ENCODE assay signal across 16 cellular contexts in genomic region chr2:128285329-128285931, GRCh38. TPM values are rescaled to one million over a fixed set of nuclear protein-coding genes. Genes with fewer than 3 reads are reported as not detected.
DNase-seq lines count a peak whose midpoint lies in the region; ATAC-seq and TF ChIP-seq lines count a peak whose summit lies in the region.
"Had no signal": no experiment of that assay in that cellular context is flagged by ENCODE, and none has a peak within 500 bp of the region (broad histone marks: within the 10 kb centered on the region; RNA-seq: fewer than 3 reads in every experiment).

No MANE protein-coding gene starts in this region.

- H2BK12ac ChIP-seq in H9 (ENCODE audit: insufficient read length, low read depth, low read length) (no peak overlapping the region), neuronal stem cell (ENCODE audit: low read length) (peak overlapping the region; percentile 66)

- H3K36me3 ChIP-seq in WERI-Rb-1 = peaks cover 37% of the 10 kb centered on the region
- H3K36me3 ChIP-seq in neuronal stem cell (replicated peaks in 1 of 2; ENCODE audit: control insufficient read depth in 2 of 2, insufficient read depth in 2 of 2, low read length in 2 of 2) = peaks cover 7 to 89% of the 10 kb centered on the region in 2 donors
- H3K36me3 ChIP-seq: HAP-1 had no signal

- peak overlapping the region in 1 of 3 experiments; percentile 82; a peak in 3 of 7 replicates for H3K27ac Mint-ChIP-seq in H9
- no peak overlapping the region for H3K27ac Mint-ChIP-seq in nephron progenitor cell
- no peak overlapping the region for H3K27ac Mint-ChIP-seq in type B pancreatic cell

- H3K4ac ChIP-seq in H9 (ENCODE audit: low read depth, low read length) (no peak overlapping the region; the same call in 1 of the 2 replicates), neuronal stem cell (ENCODE audit: low read length) (no peak overlapping the region)

- H3K9me3 ChIP-seq in H9 (ENCODE audit: control insufficient read depth, low read depth, low read length) (no peaks in the 10 kb centered on the region), WERI-Rb-1 (ENCODE audit: severe bottlenecking) (no peaks in the 10 kb centered on the region), right cardiac atrium (ENCODE audit: control insufficient read depth, low read length) (no peaks in the 10 kb centered on the region), neuronal stem cell (replicated peaks in 1 of 2; ENCODE audit: control insufficient read depth in 2 of 2, insufficient read depth in 1 of 2, low read depth in 1 of 2, low read length in 2 of 2) (no peaks in the 10 kb centered on the region)
- H3K9me3 ChIP-seq: HAP-1, Peyer's patch had no signal

- no peak overlapping the region for H3K23ac ChIP-seq in H9 (ENCODE audit: insufficient read length, low read depth, low read length)
- peak overlapping the region; percentile 86 for H3K23ac ChIP-seq in neuronal stem cell (ENCODE audit: low read depth, low read length, poor library complexity)

- no peak overlapping the region for H3K18ac ChIP-seq in H9 (ENCODE audit: insufficient read length, low read depth, low read length)
- H3K18ac ChIP-seq in neuronal stem cell (ENCODE audit: low read length) = peak overlapping the region; percentile 77

- no peaks in the 10 kb centered on the region for H3K27me3 Mint-ChIP-seq in H9 (ENCODE audit: low read depth)
- peaks cover 7% of the 10 kb centered on the region for H3K27me3 Mint-ChIP-seq in nephron progenitor cell (ENCODE audit: low read depth, poor library complexity)
- no peaks in the 10 kb centered on the region for H3K27me3 Mint-ChIP-seq in type B pancreatic cell

- no peak overlapping the region for H2BK20ac ChIP-seq in H9 (ENCODE audit: low read depth, low read length, poor library complexity, severe bottlenecking)

- TF ChIP-seq CTCF in H9 (conservative IDR thresholded peaks at IDR 0.05) = no peak
- no peak for TF ChIP-seq CTCF in WERI-Rb-1 (IDR thresholded peaks at IDR 0.05; ENCODE audit: low read depth, low read length)
- no peak for TF ChIP-seq CTCF in nephron progenitor cell (IDR thresholded peaks at IDR 0.05)
- TF ChIP-seq CTCF in type B pancreatic cell (conservative IDR thresholded peaks at IDR 0.05) = no peak

- H3K9me3 Mint-ChIP-seq in H9 = no peaks in the 10 kb centered on the region
- H3K9me3 Mint-ChIP-seq in nephron progenitor cell = peaks cover 3% of the 10 kb centered on the region
- no peaks in the 10 kb centered on the region for H3K9me3 Mint-ChIP-seq in type B pancreatic cell

- H2BK5ac ChIP-seq in H9 (ENCODE audit: insufficient read length, low read length) = no peak overlapping the region
- peak overlapping the region; percentile 82 for H2BK5ac ChIP-seq in neuronal stem cell (ENCODE audit: low read length)

- H3K14ac ChIP-seq in H9 (ENCODE audit: insufficient read depth, low read length) = peak overlapping the region; percentile 50; the same call in 1 of the 2 replicates
- H3K14ac ChIP-seq in neuronal stem cell (ENCODE audit: low read length) = peak overlapping the region; percentile 47

- H2AK5ac ChIP-seq in H9 (ENCODE audit: insufficient read length, low read length) (no peak overlapping the region), neuronal stem cell (ENCODE audit: low read depth, low read length) (no peak overlapping the region)

- H3K9ac ChIP-seq in H9 (ENCODE audit: extremely low read depth, insufficient read length, low read length) (no peak overlapping the region), neuronal stem cell (ENCODE audit: low read depth, low read length, poor library complexity) (peak overlapping the region; percentile 72)

- DNase-seq in H9 (no peak), WERI-Rb-1 (no peak), right cardiac atrium (peak; percentile 5 to 43 (median 29)), neuronal stem cell (ENCODE audit: low spot score) (no peak), nephron progenitor cell (no peak), SIG-M5 (lab: John Stamatoyannopoulos, UW) (no peak), type B pancreatic cell (ENCODE audit: extremely low spot score, unreplicated experiment) (no peak)
- DNase-seq: COR-L47, NCI-H1105, NCI-H1694 treated with DMSO at 0.1 percent for 48 hours, NCI-H2107, NCI-H2227 treated with DMSO at 0.1 percent for 48 hours, Peyer's patch had no signal

- H4K20me1 ChIP-seq in H9 (ENCODE audit: control insufficient read depth, insufficient read depth, insufficient read length) = no peaks in the 10 kb centered on the region

- no peak overlapping the region for H4K91ac ChIP-seq in H9 (ENCODE audit: insufficient read length, low read depth, low read length)
- H4K91ac ChIP-seq in neuronal stem cell (ENCODE audit: low read depth, low read length, poor library complexity) = no peak overlapping the region

- no peak overlapping the region for H2AFZ ChIP-seq in H9 (ENCODE audit: low read length)
- no peak overlapping the region for H2AFZ ChIP-seq in neuronal stem cell (ENCODE audit: low read length)

- H3K36me3 Mint-ChIP-seq in H9 (ENCODE audit: insufficient read depth in 1 of 3, low read depth in 3 of 3) (peaks cover 7 to 17% (median 12%) of the 10 kb centered on the region in 3 experiments; a peak in 6 of 7 replicates), nephron progenitor cell (ENCODE audit: low read depth) (peaks cover 8% of the 10 kb centered on the region), type B pancreatic cell (peaks cover 3% of the 10 kb centered on the region)

- no peak overlapping the region for H3K56ac ChIP-seq in H9 (ENCODE audit: insufficient read length, low read depth, low read length)

- H2BK120ac ChIP-seq in H9 (ENCODE audit: low read depth, low read length, poor library complexity, severe bottlenecking) (no peak overlapping the region), neuronal stem cell (ENCODE audit: low read depth, low read length) (no peak overlapping the region)

- H2BK15ac ChIP-seq in H9 (ENCODE audit: low read depth, low read length) (no peak overlapping the region), neuronal stem cell (ENCODE audit: low read length) (no peak overlapping the region)

- H3K27ac ChIP-seq in H9 (ENCODE audit: insufficient read length, low read depth, low read length) = no peak overlapping the region
- peak overlapping the region; percentile 56; the same call in 1 of the 2 replicates for H3K27ac ChIP-seq in WERI-Rb-1
- no peak overlapping the region for H3K27ac ChIP-seq in right cardiac atrium (ENCODE audit: low read length)
- H3K27ac ChIP-seq in neuronal stem cell (replicated peaks; ENCODE audit: low read length) = no peak overlapping the region
- H3K27ac ChIP-seq: HL-60, Peyer's patch had no signal

- H3K27me3 ChIP-seq in H9 (ENCODE audit: insufficient read depth, low read length) (no peaks in the 10 kb centered on the region), WERI-Rb-1 (ENCODE audit: insufficient read depth, low read depth, severe bottlenecking) (no peaks in the 10 kb centered on the region), right cardiac atrium (ENCODE audit: control insufficient read depth, insufficient read depth) (no peaks in the 10 kb centered on the region), neuronal stem cell (ENCODE audit: control insufficient read depth in 3 of 3, insufficient read depth in 3 of 3, low read depth in 1 of 3, low read length in 3 of 3) (no peaks in the 10 kb centered on the region)
- H3K27me3 ChIP-seq: Peyer's patch had no signal

- ATAC-seq in right cardiac atrium (no peak), HG03039 (IDR thresholded peaks at IDR 0.05; ENCODE audit: unreplicated experiment) (no peak)

- WGBS in H9 (ENCODE audit: extremely low coverage, insufficient read length, low lambda C conversion rate) = no CpG with 5 or more reads among the region's 12 CpGs
- WGBS in right cardiac atrium = 90% methylated on average over 12 of the region's 12 CpGs
- no CpG with 5 or more reads among the region's 12 CpGs for WGBS in neuronal stem cell (ENCODE audit: extremely low coverage in 2 of 2, insufficient read length in 2 of 2, insufficient replicate concordance in 1 of 2), 2 donors

- peaks cover 31 to 42% of the 10 kb centered on the region in 2 experiments for H3K4me1 Mint-ChIP-seq in H9
- H3K4me1 Mint-ChIP-seq in nephron progenitor cell = peaks cover 39% of the 10 kb centered on the region
- peaks cover 22% of the 10 kb centered on the region for H3K4me1 Mint-ChIP-seq in type B pancreatic cell (ENCODE audit: unreplicated experiment)

- H3K79me1 ChIP-seq in H9 (ENCODE audit: insufficient read depth, low read depth, low read length, poor library complexity, severe bottlenecking) (peaks cover 12% of the 10 kb centered on the region), neuronal stem cell (ENCODE audit: low read depth, low read length) (peaks cover 35% of the 10 kb centered on the region)

- H4K5ac ChIP-seq in H9 (ENCODE audit: insufficient read length, low read depth, low read length) = no peak overlapping the region

- H3K4me2 ChIP-seq in H9 (ENCODE audit: insufficient read depth, insufficient read length, low read length) (no peak overlapping the region), neuronal stem cell (ENCODE audit: insufficient read depth, low read length, poor library complexity, severe bottlenecking) (no peak overlapping the region)

- intact Hi-C loops in right cardiac atrium (cut with DNase I) = no loop called here

- peaks cover 11% of the 10 kb centered on the region; the same call in 1 of the 2 replicates for H3K4me1 ChIP-seq in H9 (ENCODE audit: insufficient read depth, low read length)
- H3K4me1 ChIP-seq in right cardiac atrium (ENCODE audit: control insufficient read depth, insufficient read depth, low read length) = peaks cover 22% of the 10 kb centered on the region
- peaks cover 0 to 17% of the 10 kb centered on the region in 2 donors for H3K4me1 ChIP-seq in neuronal stem cell (ENCODE audit: control insufficient read depth in 2 of 2, insufficient read depth in 1 of 2, low read depth in 1 of 2, low read length in 2 of 2)
- H3K4me1 ChIP-seq: HAP-1 had no signal

- H3K4me3 ChIP-seq in WERI-Rb-1 (ENCODE audit: low read depth, low read length) (no peak overlapping the region), right cardiac atrium (ENCODE audit: low read length) (no peak overlapping the region), neuronal stem cell (ENCODE audit: low read length in 2 of 2) (no peak overlapping the region)
- H3K4me3 ChIP-seq: HAP-1, Peyer's patch had no signal

- H3K4me3 Mint-ChIP-seq in H9 (no peak overlapping the region), nephron progenitor cell (no peak overlapping the region), type B pancreatic cell (no peak overlapping the region)

- no peak overlapping the region for H4K8ac ChIP-seq in H9 (replicated peaks; ENCODE audit: insufficient read length, low read depth, low read length)
- no peak overlapping the region for H4K8ac ChIP-seq in neuronal stem cell (ENCODE audit: low read depth, low read length)

- H3T11ph ChIP-seq in H9 (ENCODE audit: low read length) = no peak overlapping the region

- H3K23me2 ChIP-seq in H9 (ENCODE audit: insufficient read length, low read depth, low read length, poor library complexity, severe bottlenecking) = no peaks in the 10 kb centered on the region

- peaks cover 10% of the 10 kb centered on the region; the same call in 1 of the 2 replicates for H3K79me2 ChIP-seq in H9 (ENCODE audit: insufficient read depth, low read length)

RNA-seq across cellular contexts. Expression of gene HS6ST1, which starts 33.2 kb away (rescaled TPM):
- 58.9 and 60.2 TPM in 2 replicates for total RNA-seq in H9 (2021)
- total RNA-seq in right cardiac atrium = 10 to 100 TPM; 13.3 to 28.4 (median 21.1) TPM
- polyA plus RNA-seq in right cardiac atrium = 19.8 TPM
- 32.8 TPM for polyA plus RNA-seq in neuronal stem cell (2013, experiment 1 of 2)
- polyA plus RNA-seq in neuronal stem cell (2013, experiment 2 of 2) = 32.8 TPM
- total RNA-seq in type B pancreatic cell (ENCODE audit: low replicate concordance) = 64.9 and 75.2 TPM in 2 replicates

Comparison
In these comparisons a context has a peak if more than half of its experiments do, and no peak if none do; other contexts are left out.
1. DNase-seq: peak in right cardiac atrium (3 of 3); none in H9 (single experiment), WERI-Rb-1 (single experiment), neuronal stem cell (single experiment), nephron progenitor cell (single experiment), SIG-M5 (single experiment) and type B pancreatic cell (single experiment).